Comparison of ENCODE assay signal across 10 cellular contexts in the genomic region with DNA sequence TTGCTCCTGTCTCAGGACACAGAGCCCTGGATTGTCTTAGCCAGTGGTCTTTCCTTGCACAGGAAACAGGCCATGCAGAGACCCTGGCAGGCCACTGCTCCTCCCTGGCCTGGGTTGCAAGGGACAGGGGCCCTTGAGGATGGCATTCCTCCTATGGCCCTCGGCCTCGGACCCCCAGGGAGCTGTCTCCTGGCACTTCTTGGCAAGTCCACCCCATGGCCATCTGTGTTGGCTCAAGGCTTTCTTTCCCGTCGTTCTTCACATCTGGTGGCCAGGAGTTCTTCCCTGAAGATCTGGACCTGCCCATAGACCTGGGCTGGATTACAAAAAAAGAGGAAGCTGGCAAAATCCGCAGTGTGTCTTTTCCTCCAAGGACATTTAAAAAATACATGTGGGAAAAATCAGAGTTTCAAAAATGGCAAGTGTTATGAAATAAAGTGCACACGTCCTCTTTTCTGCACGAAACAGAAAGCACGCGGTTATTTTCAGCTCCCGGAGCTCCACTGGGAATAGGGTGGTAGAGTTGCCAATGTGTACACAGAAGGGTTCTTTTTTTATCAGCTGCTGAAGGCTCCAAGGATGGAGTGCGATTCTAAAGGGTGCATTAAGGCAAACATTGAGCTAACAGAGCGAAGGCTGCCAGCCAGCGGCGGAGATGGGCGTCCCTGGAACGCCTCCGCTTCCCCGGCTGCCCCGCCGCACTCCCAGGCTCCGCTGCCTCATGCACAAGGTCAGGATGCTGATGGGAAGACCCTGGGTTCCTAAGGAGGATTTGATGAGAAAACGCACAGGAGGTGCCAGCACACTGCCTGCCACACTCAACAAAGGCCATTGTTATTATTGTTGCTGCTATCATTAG.
DNase-seq lines count a peak whose midpoint lies in the region; ATAC-seq and TF ChIP-seq lines count a peak whose summit lies in the region.
"Had no signal": no experiment of that assay in that cellular context is flagged by ENCODE, and none has a peak within 500 bp of the region (broad histone marks: within the 10 kb centered on the region; RNA-seq: fewer than 3 reads in every experiment).

No MANE protein-coding gene starts in this region.

- intact Hi-C loops in lower lobe of right lung (cut with DNase I): no loop called here
- intact Hi-C loops in thyroid gland (cut with DNase I): no loop called here

- H3K9me3 Mint-ChIP-seq in chondrocyte (ENCODE audit: low read depth): no peaks in the 10 kb centered on the region
- no peaks in the 10 kb centered on the region for H3K9me3 Mint-ChIP-seq in nephron progenitor cell

- peak; percentile 85 for DNase-seq in NB4 (ENCODE audit: low read depth)
- DNase-seq in chondrocyte (ENCODE audit: low spot score): no peak
- no peak for DNase-seq in lower lobe of right lung
- DNase-seq in thyroid gland: peak; percentile 23 to 33
- DNase-seq in HUDEP-2 (lab: John Stamatoyannopoulos, UW; ENCODE audit: unreplicated experiment in 76 of 76): no peak
- no peak for DNase-seq in nephron progenitor cell
- DNase-seq: HCEC 1CT had no signal

- H3K27ac Mint-ChIP-seq in chondrocyte (ENCODE audit: unreplicated experiment) (peak overlapping the region; percentile 17), nephron progenitor cell (no peak overlapping the region)

- H3K36me3 Mint-ChIP-seq in chondrocyte (ENCODE audit: low read depth) (no peaks in the 10 kb centered on the region), nephron progenitor cell (ENCODE audit: low read depth) (no peaks in the 10 kb centered on the region)

- H3K4me3 Mint-ChIP-seq in chondrocyte (ENCODE audit: unreplicated experiment) (no peak overlapping the region), nephron progenitor cell (no peak overlapping the region)

- H3K27me3 ChIP-seq in lower lobe of right lung (ENCODE audit: low read depth) (peaks cover 3% of the 10 kb centered on the region), thyroid gland (no peaks in the 10 kb centered on the region)

- no peaks in the 10 kb centered on the region for H3K9me3 ChIP-seq in lower lobe of right lung
- no peaks in the 10 kb centered on the region for H3K9me3 ChIP-seq in thyroid gland

- H3K27me3 Mint-ChIP-seq in chondrocyte (ENCODE audit: low read depth): peaks cover 5% of the 10 kb centered on the region
- peaks cover 22% of the 10 kb centered on the region for H3K27me3 Mint-ChIP-seq in nephron progenitor cell (ENCODE audit: low read depth, poor library complexity)

- ATAC-seq in lower lobe of right lung: peak in 1 of 2 donors; percentile 31
- ATAC-seq in HG03354 (IDR thresholded peaks at IDR 0.05; ENCODE audit: poor library complexity, severe bottlenecking, unreplicated experiment): no peak
- no peak for ATAC-seq in GM18517 (IDR thresholded peaks at IDR 0.05; ENCODE audit: unreplicated experiment)
- ATAC-seq: HepG2 had no signal

- H3K4me1 ChIP-seq in lower lobe of right lung (peaks cover 21% of the 10 kb centered on the region), thyroid gland (peaks cover 0 to 8% of the 10 kb centered on the region in 2 donors)

- H3K4me1 Mint-ChIP-seq in chondrocyte (ENCODE audit: low read depth) (peaks cover 10% of the 10 kb centered on the region), nephron progenitor cell (peaks cover 4% of the 10 kb centered on the region)

- TF ChIP-seq CTCF in NB4 (IDR thresholded peaks at IDR 0.05; ENCODE audit: low read depth, low read length) (no peak), chondrocyte (IDR thresholded peaks at IDR 0.05) (no peak), lower lobe of right lung (IDR thresholded peaks at IDR 0.05) (no peak), thyroid gland (IDR thresholded peaks at IDR 0.05) (peak in 1 of 6 experiments; percentile 6), nephron progenitor cell (IDR thresholded peaks at IDR 0.05) (no peak)

- H3K4me3 ChIP-seq in NB4 (ENCODE audit: low read depth, low read length) (no peak overlapping the region), lower lobe of right lung (no peak overlapping the region), thyroid gland (replicated peaks in 1 of 3) (no peak overlapping the region)

- TF ChIP-seq POLR2A in NB4 (IDR thresholded peaks at IDR 0.05; ENCODE audit: extremely low read depth, insufficient read length): no peak
- no peak for TF ChIP-seq POLR2A in thyroid gland (IDR thresholded peaks at IDR 0.05)

- peak overlapping the region; percentile 31 for H3K27ac ChIP-seq in lower lobe of right lung
- H3K27ac ChIP-seq in thyroid gland: no peak overlapping the region

- WGBS in thyroid gland, 2 donors: 41 to 46% methylated on average over 12 to 22 of the region's 22 CpGs

- H3K36me3 ChIP-seq in lower lobe of right lung (no peaks in the 10 kb centered on the region), thyroid gland (no peaks in the 10 kb centered on the region)

Comparison
In these comparisons a context has a peak if more than half of its experiments do, and no peak if none do; other contexts are left out.
1. DNase-seq: peak in NB4 (single experiment) and thyroid gland (2 of 2); none in chondrocyte (single experiment), lower lobe of right lung (single experiment), HUDEP-2 (0 of 76) and nephron progenitor cell (single experiment).